ENCODE assay signal across 8 cellular contexts in the genomic region with DNA sequence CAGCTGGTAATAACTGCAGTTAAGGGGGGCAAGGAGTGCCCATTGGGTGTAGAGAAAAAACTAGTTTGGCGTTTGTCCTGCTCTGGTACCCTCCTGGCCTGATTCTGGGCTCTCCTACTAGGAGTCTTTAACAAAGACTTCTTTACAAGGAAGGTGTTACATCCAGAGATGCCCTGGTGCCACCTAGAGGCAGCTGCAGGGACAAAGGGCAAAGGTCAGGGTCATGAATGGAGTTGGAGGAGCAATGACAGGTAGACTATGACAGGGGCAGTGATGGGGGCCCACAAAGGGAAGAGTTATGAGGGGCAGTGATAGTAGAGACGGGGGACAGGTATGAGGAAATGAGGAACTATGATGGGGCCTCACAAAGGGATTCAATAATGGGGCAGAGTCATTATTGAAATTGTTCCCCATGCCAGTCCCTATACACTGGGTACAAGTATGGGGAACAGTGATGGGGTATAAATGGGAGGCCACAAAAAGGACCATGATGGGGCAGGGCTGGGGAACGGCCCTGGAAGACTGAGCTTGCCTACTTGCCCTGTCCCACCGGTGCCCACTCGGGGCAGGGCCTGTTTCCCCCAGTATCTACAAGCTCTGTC. TPM values are rescaled to one million over a fixed set of nuclear protein-coding genes. Genes with fewer than 3 reads are reported as not detected.
DNase-seq lines count a peak whose midpoint lies in the region; ATAC-seq and TF ChIP-seq lines count a peak whose summit lies in the region.

No MANE protein-coding gene starts in this region.

- peak; percentile 68 for DNase-seq in ELF-1 (ENCODE audit: low read depth, low spot score)
- peak; percentile 67 for DNase-seq in NB4 (ENCODE audit: low read depth)
- peak; percentile 75 for DNase-seq in activated CD4-positive, alpha-beta memory T cell treated with anti-CD3 and anti-CD28 coated beads, Interleukin-2, amount 10 ng/mL, durations not matched to agents 7 days and 5 days
- peak; percentile 16 for DNase-seq in fibroblast of the aortic adventitia (ENCODE audit: low read depth)
- peak; percentile 71 for DNase-seq in stimulated activated CD4-positive, alpha-beta T cell treated with anti-CD3 and anti-CD28 coated beads, Interleukin-15, amount 100 ng/mL, for 24 hours
- DNase-seq in dedifferentiated amniotic fluid mesenchymal stem cell (ENCODE audit: extremely low spot score) = no peak
- DNase-seq in T1000 (lab: John Stamatoyannopoulos, UW) = no peak

- no peak overlapping the region for H3K27ac Mint-ChIP-seq in activated CD4-positive, alpha-beta memory T cell treated with anti-CD3 and anti-CD28 coated beads, Interleukin-2, amount 10 ng/mL, durations not matched to agents 7 days and 5 days

- no peaks in the 10 kb centered on the region for H3K9me3 Mint-ChIP-seq in activated CD4-positive, alpha-beta memory T cell treated with anti-CD3 and anti-CD28 coated beads, Interleukin-2, amount 10 ng/mL, durations not matched to agents 7 days and 5 days

- no peak for ATAC-seq in HG03565 (IDR thresholded peaks at IDR 0.05; ENCODE audit: unreplicated experiment)

- POLR2A ChIA-PET in activated CD4-positive, alpha-beta memory T cell treated with anti-CD3 and anti-CD28 coated beads, Interleukin-2, amount 10 ng/mL, durations not matched to agents 7 days and 5 days (lab: Charles Lee) = interaction anchor here (0.8 to 1.1 kb wide), 5 partner anchors 12 to 136 kb away, joined by 3 to 4 read pairs (median 3); a partner anchor contains a TSS

- TF ChIP-seq POLR2A in NB4 (IDR thresholded peaks at IDR 0.05; ENCODE audit: extremely low read depth, insufficient read length) = no peak

- CTCF ChIA-PET in activated CD4-positive, alpha-beta memory T cell treated with anti-CD3 and anti-CD28 coated beads, Interleukin-2, amount 10 ng/mL, durations not matched to agents 7 days and 5 days (lab: Charles Lee) = interaction anchor here (0.5 to 2.3 kb wide), 7 partner anchors 12 to 398 kb away, joined by 3 to 11 read pairs (median 4); a partner anchor contains a TSS

- TF ChIP-seq CTCF in NB4 (IDR thresholded peaks at IDR 0.05; ENCODE audit: low read depth, low read length) (peak; percentile 79), fibroblast of the aortic adventitia (IDR thresholded peaks at IDR 0.05; ENCODE audit: insufficient read depth, low read length) (peak; percentile 43)

- no peak overlapping the region for H3K4me3 Mint-ChIP-seq in activated CD4-positive, alpha-beta memory T cell treated with anti-CD3 and anti-CD28 coated beads, Interleukin-2, amount 10 ng/mL, durations not matched to agents 7 days and 5 days

- peaks cover 8% of the 10 kb centered on the region for H3K36me3 Mint-ChIP-seq in activated CD4-positive, alpha-beta memory T cell treated with anti-CD3 and anti-CD28 coated beads, Interleukin-2, amount 10 ng/mL, durations not matched to agents 7 days and 5 days (ENCODE audit: low read depth)

- no peak overlapping the region for H3K4me3 ChIP-seq in NB4 (ENCODE audit: low read depth, low read length)
- no peak overlapping the region for H3K4me3 ChIP-seq in fibroblast of the aortic adventitia (ENCODE audit: low read depth, low read length)

- no peaks in the 10 kb centered on the region for H3K27me3 Mint-ChIP-seq in activated CD4-positive, alpha-beta memory T cell treated with anti-CD3 and anti-CD28 coated beads, Interleukin-2, amount 10 ng/mL, durations not matched to agents 7 days and 5 days

- peaks cover 13% of the 10 kb centered on the region for H3K4me1 Mint-ChIP-seq in activated CD4-positive, alpha-beta memory T cell treated with anti-CD3 and anti-CD28 coated beads, Interleukin-2, amount 10 ng/mL, durations not matched to agents 7 days and 5 days

RNA-seq across cellular contexts. Expression of a gene that starts 7.9 kb away (rescaled TPM):
- total RNA-seq in activated CD4-positive, alpha-beta memory T cell treated with anti-CD3 and anti-CD28 coated beads, Interleukin-2, amount 10 ng/mL, durations not matched to agents 7 days and 5 days = 10 to 100 TPM; 19.9 to 20.9 TPM
- 14.8 and 22.7 TPM in 2 replicates for total RNA-seq in fibroblast of the aortic adventitia (ENCODE audit: low replicate concordance)

RNA-seq across cellular contexts. Expression of a gene that starts 13.2 kb away (rescaled TPM):
- total RNA-seq in activated CD4-positive, alpha-beta memory T cell treated with anti-CD3 and anti-CD28 coated beads, Interleukin-2, amount 10 ng/mL, durations not matched to agents 7 days and 5 days = 1 to 10 TPM; 1.2 to 1.4 TPM
- 23.8 and 91.7 TPM in 2 replicates for total RNA-seq in fibroblast of the aortic adventitia (ENCODE audit: low replicate concordance)

RNA-seq across cellular contexts. Expression of a gene that starts 25.4 kb away (rescaled TPM):
- not detected for total RNA-seq in activated CD4-positive, alpha-beta memory T cell treated with anti-CD3 and anti-CD28 coated beads, Interleukin-2, amount 10 ng/mL, durations not matched to agents 7 days and 5 days
- total RNA-seq in fibroblast of the aortic adventitia (ENCODE audit: low replicate concordance) = 202 and 937 TPM in 2 replicates

RNA-seq across cellular contexts. Expression of a gene that starts 37.6 kb away (rescaled TPM):
- total RNA-seq in activated CD4-positive, alpha-beta memory T cell treated with anti-CD3 and anti-CD28 coated beads, Interleukin-2, amount 10 ng/mL, durations not matched to agents 7 days and 5 days = 10 to 100 TPM; 61.2 to 61.5 TPM
- total RNA-seq in fibroblast of the aortic adventitia (ENCODE audit: low replicate concordance) = 23.7 and 36.0 TPM in 2 replicates

RNA-seq across cellular contexts. Expression of a gene that starts 53.7 kb away (rescaled TPM):
- 100 to 1,000 TPM; 194 to 212 TPM for total RNA-seq in activated CD4-positive, alpha-beta memory T cell treated with anti-CD3 and anti-CD28 coated beads, Interleukin-2, amount 10 ng/mL, durations not matched to agents 7 days and 5 days
- 306 and 348 TPM in 2 replicates for total RNA-seq in fibroblast of the aortic adventitia (ENCODE audit: low replicate concordance)

Comparison
In these comparisons a context has a peak if more than half of its experiments do, and no peak if none do; other contexts are left out.
1. DNase-seq: peak in ELF-1 (single experiment), NB4 (single experiment), activated CD4-positive, alpha-beta memory T cell treated with anti-CD3 and anti-CD28 coated beads, Interleukin-2, amount 10 ng/mL, durations not matched to agents 7 days and 5 days (single experiment), fibroblast of the aortic adventitia (single experiment) and stimulated activated CD4-positive, alpha-beta T cell treated with anti-CD3 and anti-CD28 coated beads, Interleukin-15, amount 100 ng/mL, for 24 hours (single experiment); none in dedifferentiated amniotic fluid mesenchymal stem cell (single experiment) and T1000 (single experiment).
2. RNA of a gene that starts 13.2 kb away (total RNA-seq): 23.8 to 91.7 TPM in fibroblast of the aortic adventitia; 1.2 to 1.4 TPM in activated CD4-positive, alpha-beta memory T cell treated with anti-CD3 and anti-CD28 coated beads, Interleukin-2, amount 10 ng/mL, durations not matched to agents 7 days and 5 days; every median in the first group is over 10 times any median in the second.
3. RNA of a gene that starts 25.4 kb away (total RNA-seq): 202 to 937 TPM in fibroblast of the aortic adventitia; not detected in activated CD4-positive, alpha-beta memory T cell treated with anti-CD3 and anti-CD28 coated beads, Interleukin-2, amount 10 ng/mL, durations not matched to agents 7 days and 5 days; every median in the first group is over 100 times any median in the second.